Comparison of ENCODE assay signal across 9 cellular contexts in the genomic region with DNA sequence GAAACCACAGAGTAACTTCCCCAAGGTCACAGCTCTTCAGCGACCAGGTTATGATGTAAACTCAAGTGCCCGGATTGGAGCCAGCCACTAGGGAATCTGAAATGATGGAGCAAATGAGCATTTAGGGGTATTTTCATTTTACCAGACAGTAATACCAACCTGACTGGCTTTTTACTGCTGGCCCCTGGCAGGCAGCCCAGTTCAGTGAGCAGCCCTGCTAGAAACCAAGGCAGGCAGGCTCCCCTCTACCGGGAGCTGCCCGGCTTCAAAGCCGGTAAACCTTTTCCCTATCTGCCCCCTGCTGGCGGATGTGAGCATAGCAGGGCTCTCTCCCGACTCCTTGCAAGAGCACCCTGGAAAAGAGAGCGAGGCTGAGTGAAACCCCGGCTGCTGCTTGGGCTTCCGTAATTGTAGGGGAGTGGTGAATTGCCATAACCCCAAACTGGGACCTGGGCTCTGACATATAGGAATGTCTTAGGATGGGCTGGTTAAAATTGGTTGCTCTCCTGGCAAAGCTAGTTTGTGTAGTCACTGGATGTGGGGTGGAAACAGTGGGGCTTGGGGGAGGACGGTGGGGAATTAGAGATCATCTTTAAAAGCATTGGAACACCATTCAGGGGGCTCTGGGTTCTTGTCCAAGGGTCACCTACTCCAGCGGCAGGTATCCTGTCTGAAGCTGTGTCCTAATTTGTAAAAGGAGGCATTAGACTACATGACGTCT.
DNase-seq lines count a peak whose midpoint lies in the region; ATAC-seq lines count a peak whose summit lies in the region.
"Had no signal": no experiment of that assay in that cellular context is flagged by ENCODE, and none has a peak within 500 bp of the region (broad histone marks: within the 10 kb centered on the region; RNA-seq: fewer than 3 reads in every experiment).

No MANE protein-coding gene starts in this region.

- no peaks in the 10 kb centered on the region for H3K4me1 Mint-ChIP-seq in central memory CD8-positive, alpha-beta T cell

- H3K27ac Mint-ChIP-seq in central memory CD8-positive, alpha-beta T cell (ENCODE audit: low read depth) = no peak overlapping the region
- H3K27ac Mint-ChIP-seq: dendritic cell treated with granulocyte-macrophage colony-stimulating factor and Interleukin-4, amounts not matched to agents 40 ng/mL and 50 ng/mL, for 4 days had no signal

- H3K36me3 Mint-ChIP-seq in central memory CD8-positive, alpha-beta T cell (ENCODE audit: insufficient read depth) = no peaks in the 10 kb centered on the region

- peaks cover 61% of the 10 kb centered on the region for H3K27me3 Mint-ChIP-seq in central memory CD8-positive, alpha-beta T cell

- no peak overlapping the region for H3K4me3 Mint-ChIP-seq in central memory CD8-positive, alpha-beta T cell
- H3K4me3 Mint-ChIP-seq: dendritic cell treated with granulocyte-macrophage colony-stimulating factor and Interleukin-4, amounts not matched to agents 40 ng/mL and 50 ng/mL, for 4 days had no signal

- intact Hi-C loops in left colon (cut with DNase I, micrococcal nuclease) = no loop called here

- DNase-seq in DMS 273 treated with DMSO at 0.1 percent for 48 hours (lab: John Stamatoyannopoulos, UW) (peak; percentile 38), NCI-H345 (lab: John Stamatoyannopoulos, UW) (peak; percentile 67), left colon (peak; percentile 76 to 91)
- peak; percentile 27 to 54 for DNase-seq in central memory CD8-positive, alpha-beta T cell (ENCODE audit: low spot score in 2 of 2)
- DNase-seq in stimulated activated CD4-positive, alpha-beta T cell treated with anti-CD3 and anti-CD28 coated beads, Interleukin-2, amount 100 ng/mL, for 24 hours = peak; percentile 80 to 90

- ATAC-seq in HG02759 (IDR thresholded peaks at IDR 0.05; ENCODE audit: unreplicated experiment) (peak; percentile 72), left colon (peak; percentile 94), HG03460 (IDR thresholded peaks at IDR 0.05; ENCODE audit: unreplicated experiment) (no peak)
- ATAC-seq in activated CD4-positive, CD25-positive, alpha-beta regulatory T cell treated with anti-CD3 and anti-CD28 coated beads, Interleukin-2, amount 50 U/mL, for 24 hours = peak; percentile 33 to 52
- ATAC-seq in central memory CD8-positive, alpha-beta T cell (replicated peaks; ENCODE audit: extremely low read depth, poor library complexity, severe bottlenecking) = peak; percentile 46

- no peaks in the 10 kb centered on the region for H3K9me3 Mint-ChIP-seq in central memory CD8-positive, alpha-beta T cell
- H3K9me3 Mint-ChIP-seq: dendritic cell treated with granulocyte-macrophage colony-stimulating factor and Interleukin-4, amounts not matched to agents 40 ng/mL and 50 ng/mL, for 4 days had no signal
